8 cellular contexts compared by ENCODE assay signal in genomic region chr12:94644141-94644575, GRCh38. TPM values are rescaled to one million over a fixed set of nuclear protein-coding genes. Genes with fewer than 3 reads are reported as not detected.
DNase-seq lines count a peak whose midpoint lies in the region; TF ChIP-seq lines count a peak whose summit lies in the region.

No MANE protein-coding gene starts in this region.

- H3K4me3 ChIP-seq in dorsolateral prefrontal cortex (peak overlapping the region in 30 of 59 donors; percentile 1 to 49 (median 17)), A673 (ENCODE audit: low read depth, low read length, poor library complexity, severe bottlenecking) (no peak overlapping the region)

- H3K4me3 Mint-ChIP-seq in activated T-cell treated with anti-CD3 and anti-CD28 coated beads, Interleukin-2, amount 50 U/mL, for 24 hours: peak overlapping the region; percentile 56

- no peaks in the 10 kb centered on the region for H3K36me3 ChIP-seq in A673 (ENCODE audit: insufficient read depth, low read length, poor library complexity, severe bottlenecking)

- H3K4me1 ChIP-seq in A673 (ENCODE audit: insufficient read depth, low read length, poor library complexity, severe bottlenecking): no peaks in the 10 kb centered on the region

- DNase-seq in activated T-cell treated with anti-CD3 and anti-CD28 coated beads, Interleukin-2, amount 50 U/mL, for 24 hours: peak; percentile 44
- DNase-seq in activated T-cell treated with anti-CD3 and anti-CD28 coated beads, Interleukin-2, amount 50 U/mL, for 1 hour: no peak
- DNase-seq in NAMALWA (ENCODE audit: low spot score) (peak; percentile 22), dorsolateral prefrontal cortex (peak in 2 of 10 donors; percentile 33 to 41), pons (ENCODE audit: low spot score) (peak; percentile 62), NCI-H2227 treated with DMSO at 0.1 percent for 48 hours (lab: John Stamatoyannopoulos, UW) (no peak), A673 (ENCODE audit: low spot score) (no peak), GM03348 (ENCODE audit: low spot score) (no peak)

- no peaks in the 10 kb centered on the region for H3K36me3 Mint-ChIP-seq in activated T-cell treated with anti-CD3 and anti-CD28 coated beads, Interleukin-2, amount 50 U/mL, for 24 hours (ENCODE audit: low read depth)

- intact Hi-C loops in dorsolateral prefrontal cortex (cut with DNase I) (no loop called here), A673 (cut with micrococcal nuclease; ENCODE audit: unreplicated experiment) (no loop called here)

- BruUV-seq in A673 (replicated peaks; lab: Mats Ljungman, UMichigan): no TSS peak

- H3K9me3 Mint-ChIP-seq in activated T-cell treated with anti-CD3 and anti-CD28 coated beads, Interleukin-2, amount 50 U/mL, for 24 hours: no peaks in the 10 kb centered on the region

- TF ChIP-seq CTCF in dorsolateral prefrontal cortex (IDR thresholded peaks at IDR 0.05 in 54 of 56, conservative IDR thresholded peaks at IDR 0.05 in 2 of 56; ENCODE audit: low read depth in 1 of 56, partially characterized antibody in 56 of 56): no peak
- no peak for TF ChIP-seq CTCF in A673 (conservative IDR thresholded peaks at IDR 0.05; ENCODE audit: low read depth, low read length)

- H3K27me3 Mint-ChIP-seq in activated T-cell treated with anti-CD3 and anti-CD28 coated beads, Interleukin-2, amount 50 U/mL, for 24 hours: peaks cover 53% of the 10 kb centered on the region

- POLR2A ChIA-PET in A673 (lab: Charles Lee; ENCODE audit: low non-redundant PET): no interaction called here

- peaks cover 47% of the 10 kb centered on the region for H3K4me1 Mint-ChIP-seq in activated T-cell treated with anti-CD3 and anti-CD28 coated beads, Interleukin-2, amount 50 U/mL, for 24 hours (ENCODE audit: low read depth)

- peak overlapping the region; percentile 75 for H3K27ac Mint-ChIP-seq in activated T-cell treated with anti-CD3 and anti-CD28 coated beads, Interleukin-2, amount 50 U/mL, for 24 hours

- H3K27ac ChIP-seq in dorsolateral prefrontal cortex (peak overlapping the region in 48 of 59 donors; percentile 7 to 79 (median 48)), A673 (ENCODE audit: low read depth, low read length, poor library complexity, severe bottlenecking) (no peak overlapping the region)

- H3K9me3 ChIP-seq in A673 (ENCODE audit: low read depth, low read length, poor library complexity, severe bottlenecking): no peaks in the 10 kb centered on the region

- no peaks in the 10 kb centered on the region for H3K27me3 ChIP-seq in dorsolateral prefrontal cortex
- peaks cover 23% of the 10 kb centered on the region for H3K27me3 ChIP-seq in A673 (replicated peaks; ENCODE audit: insufficient read depth, low read depth, low read length, poor library complexity)

- CTCF ChIA-PET in A673 (lab: Charles Lee): no interaction called here

RNA-seq across cellular contexts. Expression of gene TMCC3, which starts 6.2 kb away (rescaled TPM):
- total RNA-seq in dorsolateral prefrontal cortex (100 to 1,000 TPM in 1 of 120 experiments, 10 to 100 TPM in 115, 1 to 10 TPM in 4; 8.4 to 120 (median 24.4) TPM), A673 (2021) (0.24 and 0.49 TPM in 2 replicates)

Comparison
In these comparisons a context has a peak if more than half of its experiments do, and no peak if none do; other contexts are left out.
1. DNase-seq: peak in activated T-cell treated with anti-CD3 and anti-CD28 coated beads, Interleukin-2, amount 50 U/mL, for 24 hours (single experiment), NAMALWA (single experiment) and pons (single experiment); none in activated T-cell treated with anti-CD3 and anti-CD28 coated beads, Interleukin-2, amount 50 U/mL, for 1 hour (single experiment), NCI-H2227 treated with DMSO at 0.1 percent for 48 hours (single experiment), A673 (single experiment) and GM03348 (single experiment).